ENCODE assay signal across 25 cellular contexts in the genomic region with DNA sequence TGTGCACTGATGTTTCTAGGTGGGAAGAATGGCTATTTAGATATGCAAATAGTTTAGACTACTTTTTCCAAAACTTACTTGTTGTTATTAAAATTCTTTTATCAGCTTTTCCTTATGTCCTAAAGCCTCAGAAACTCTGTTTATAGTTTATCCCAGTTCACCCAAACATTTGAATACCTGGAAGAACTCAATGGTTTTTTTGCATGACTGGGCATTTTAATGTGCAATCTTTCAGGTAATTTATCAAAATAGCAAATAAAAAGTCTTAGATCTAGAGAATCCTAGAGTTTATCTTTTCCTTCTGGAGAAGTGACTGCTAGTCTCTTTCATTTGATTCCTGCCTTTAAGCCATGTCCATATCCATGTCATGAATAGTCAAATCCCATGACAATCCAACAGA. TPM values are rescaled to one million over a fixed set of nuclear protein-coding genes. Genes with fewer than 3 reads are reported as not detected.
A peak's percentile ranks its signal among the peaks of the same experiment; 100 is the strongest.
DNase-seq lines count a peak whose midpoint lies in the region; ATAC-seq, FAIRE-seq and TF ChIP-seq lines count a peak whose summit lies in the region.
"Had no signal": no experiment of that assay in that cellular context is flagged by ENCODE, and none has a peak within 500 bp of the region (broad histone marks: within the 10 kb centered on the region; RNA-seq: fewer than 3 reads in every experiment).

No MANE protein-coding gene starts in this region.

- H3K27me3 ChIP-seq in HepG2 (ENCODE audit: control insufficient read depth in 1 of 2, insufficient read depth in 2 of 2, low read length in 2 of 2) = no peaks in the 10 kb centered on the region; a peak in 1 of 5 replicates
- no peaks in the 10 kb centered on the region for H3K27me3 ChIP-seq in right lobe of liver
- H3K27me3 ChIP-seq in MG63 = no peaks in the 10 kb centered on the region; the same call in 1 of the 2 replicates
- H3K27me3 ChIP-seq: BE2C, BLaER1 had no signal

- in situ Hi-C loops in HepG2 (cut with HindIII; ENCODE audit: extremely low pct_ligation_motif_present, low pct_unique_long_range_greater_than_20kb) = no loop called here

- TF ChIP-seq POLR2A in HepG2 (IDR thresholded peaks at IDR 0.05; ENCODE audit: insufficient read depth in 1 of 2, low read depth in 2 of 2, low read length in 2 of 2) (no peak), right lobe of liver (IDR thresholded peaks at IDR 0.05) (no peak)

- CTCF ChIA-PET in HepG2 (lab: Yijun Ruan, JAX; ENCODE audit: low intra/inter-chr PET ratio, low total read pairs) = no interaction called here

- H3K79me2 ChIP-seq in HepG2 (ENCODE audit: insufficient read depth, low read length) = no peaks in the 10 kb centered on the region

- H3K36me3 ChIP-seq in HepG2 (replicated peaks in 1 of 2; ENCODE audit: control insufficient read depth in 1 of 2, insufficient read depth in 2 of 2, low read length in 2 of 2) (no peaks in the 10 kb centered on the region), right lobe of liver (no peaks in the 10 kb centered on the region), MG63 (no peaks in the 10 kb centered on the region)
- H3K36me3 ChIP-seq: BE2C, BLaER1 had no signal

- H2AFZ ChIP-seq in HepG2 (ENCODE audit: low read length) = no peak overlapping the region

- H3K9me3 ChIP-seq in HepG2 (ENCODE audit: low read length) = no peaks in the 10 kb centered on the region
- H3K9me3 ChIP-seq in right lobe of liver = no peaks in the 10 kb centered on the region
- H3K9me3 ChIP-seq in MG63 = no peaks in the 10 kb centered on the region
- H3K9me3 ChIP-seq: BE2C, BLaER1 had no signal

- intact Hi-C loops in HepG2 (cut with micrococcal nuclease; ENCODE audit: unreplicated experiment) = no loop called here
- intact Hi-C loops in right lobe of liver (cut with DNase I) = no loop called here

- POLR2A ChIA-PET in HepG2 (lab: Yijun Ruan, JAX) = no interaction called here

- no peak for FAIRE-seq in HepG2 (lab: Jason Lieb, UNC)
- FAIRE-seq: GM12878, GM12892, GM18507 had no signal

- BruUV-seq in HepG2 (replicated peaks; lab: Mats Ljungman, UMichigan) = no TSS peak

- no peaks in the 10 kb centered on the region for H4K20me1 ChIP-seq in HepG2 (ENCODE audit: insufficient read depth, low read length)
- H4K20me1 ChIP-seq: BLaER1 had no signal

- DNase-seq in HepG2 (ENCODE audit: low spot score) (no peak), right lobe of liver (no peak), NCI-H1048 (lab: John Stamatoyannopoulos, UW) (peak; percentile 42), MG63 (no peak), T1000 (lab: John Stamatoyannopoulos, UW) (no peak)
- DNase-seq: ACHN; BE2C; C1 segment of cervical spinal cord; CD4-positive, alpha-beta memory T cell; CD4-positive, CD25-positive, alpha-beta regulatory T cell; CD8-positive, alpha-beta memory T cell; COR-L47; DMS 273 treated with DMSO at 0.1 percent for 48 hours; DMS153; DMS53; DMS79; DND-41; EL; GDM1 had no signal

- peaks cover 13% of the 10 kb centered on the region for H3K4me1 ChIP-seq in HepG2 (ENCODE audit: insufficient read depth, low read length)
- H3K4me1 ChIP-seq in right lobe of liver = no peaks in the 10 kb centered on the region
- H3K4me1 ChIP-seq: BLaER1 had no signal

- H3K4me2 ChIP-seq in HepG2 (ENCODE audit: low read depth, low read length) = no peak overlapping the region
- H3K4me2 ChIP-seq: BLaER1 had no signal

- ATAC-seq in HepG2 (no peak), right lobe of liver (no peak)
- ATAC-seq: GM12878 had no signal

- TF ChIP-seq CTCF in HepG2 (CRISPR knock-in tag; IDR thresholded peaks at IDR 0.05) (no peak), right lobe of liver (IDR thresholded peaks at IDR 0.05) (no peak)

- H3K27ac ChIP-seq in HepG2 (ENCODE audit: extremely low read length, insufficient read depth, low read length) (no peak overlapping the region), right lobe of liver (no peak overlapping the region)
- H3K27ac ChIP-seq: 22Rv1, BLaER1 had no signal

- no peak for TF ChIP-seq RAD21 in HepG2 (CRISPR knock-in tag; IDR thresholded peaks at IDR 0.05)

- no peak overlapping the region for H3K9ac ChIP-seq in HepG2 (ENCODE audit: insufficient read depth, low read depth, low read length)
- H3K9ac ChIP-seq: BLaER1 had no signal

- TF ChIP-seq EP300 in HepG2 (IDR thresholded peaks at IDR 0.05; ENCODE audit: low read depth in 2 of 2, low read length in 2 of 2) = no peak
- no peak for TF ChIP-seq EP300 in HepG2 (CRISPR knock-in tag; IDR thresholded peaks at IDR 0.05; ENCODE audit: borderline replicate concordance)

- no peak overlapping the region for H3K4me3 ChIP-seq in HepG2 (replicated peaks in 1 of 3; ENCODE audit: insufficient read depth in 1 of 3, low read depth in 2 of 3, low read length in 3 of 3)
- no peak overlapping the region for H3K4me3 ChIP-seq in right lobe of liver
- no peak overlapping the region for H3K4me3 ChIP-seq in MG63
- H3K4me3 ChIP-seq: BLaER1, GM12878 had no signal

TF ChIP-seq in HepG2, 621 proteins besides CTCF, POLR2A, EP300 and RAD21:
- TF ChIP-seq ZNF350 (CRISPR knock-in tag; IDR thresholded peaks at IDR 0.05; ENCODE audit: borderline replicate concordance, low read depth) (no peak), NFE2L2 (IDR thresholded peaks at IDR 0.05; ENCODE audit: low read length) (peak; percentile 80), GATA4 (IDR thresholded peaks at IDR 0.05; ENCODE audit: borderline replicate concordance, low read depth) (no peak), MAFF (IDR thresholded peaks at IDR 0.05; ENCODE audit: low read depth, low read length) (peak; percentile 29; the same call in 1 of the 2 replicates), TOE1 (CRISPR knock-in tag; IDR thresholded peaks at IDR 0.05) (no peak), FOXA3 (CRISPR knock-in tag; IDR thresholded peaks at IDR 0.05) (no peak), MAFK (conservative IDR thresholded peaks at IDR 0.05 in 1 of 2, IDR thresholded peaks at IDR 0.05 in 1 of 2; ENCODE audit: low read length in 2 of 2) (peak; percentile 42 to 45; a peak in 3 of 4 replicates)
TF ChIP-seq in HepG2: peak in this region for 3.

RNA-seq across cellular contexts. Expression of a gene that starts 9.6 kb away (rescaled TPM):
- total RNA-seq in HepG2 (2016; rRNA removed; fragmentation: Illumina TruSeq; extraction: Trizol) (0.04 TPM in 1 of 2 replicates, not detected in the other), right lobe of liver (under 1 TPM in 4 of 6 experiments, not detected in 2; under 0.01 to 0.26 (median 0.09) TPM)
- total RNA-seq in HepG2 (2016; cell fraction: cytosol; rRNA removed; fragmentation: Illumina TruSeq; extraction: Trizol; ENCODE audit: low read depth) = not detected in 2 replicates
- not detected in 2 replicates for total RNA-seq in HepG2 (2016; cell fraction: insoluble cytoplasmic fraction; rRNA removed; fragmentation: Illumina TruSeq; extraction: Trizol)
- 0.03 TPM in 1 of 2 replicates, not detected in the other for total RNA-seq in HepG2 (2016; cell fraction: membrane; rRNA removed; fragmentation: Illumina TruSeq; extraction: Trizol)
- not detected in 2 replicates for total RNA-seq in HepG2 (2016; cell fraction: nucleus; rRNA removed; fragmentation: Illumina TruSeq; extraction: Trizol)
- not detected in 2 replicates for polyA plus RNA-seq in HepG2 (2011; rRNA removed)
- 0.01 and 0.03 TPM in 2 replicates for polyA plus RNA-seq in HepG2 (2011; cell fraction: cytosol; rRNA removed)
- 0.02 and 0.06 TPM in 2 replicates for polyA plus RNA-seq in HepG2 (2011; cell fraction: nucleus; rRNA removed)
- polyA plus RNA-seq in HepG2 (2012) = not detected in 2 replicates
- polyA plus RNA-seq in HepG2 (2016; cell fraction: cytosol; fragmentation: Illumina TruSeq; extraction: Trizol; ENCODE audit: low read depth) = not detected in 2 replicates
- not detected in 2 replicates for polyA plus RNA-seq in HepG2 (2016; cell fraction: insoluble cytoplasmic fraction; fragmentation: Illumina TruSeq; extraction: Trizol; ENCODE audit: low read depth)
- not detected in 2 replicates for polyA plus RNA-seq in HepG2 (2016; cell fraction: membrane; fragmentation: Illumina TruSeq; extraction: Trizol; ENCODE audit: low read depth)
- 0.07 TPM in 1 of 2 replicates, not detected in the other for polyA plus RNA-seq in HepG2 (2016; cell fraction: nucleus; fragmentation: Illumina TruSeq; extraction: Trizol; ENCODE audit: insufficient read depth, low read depth)
- polyA minus RNA-seq in HepG2 (2011; rRNA and poly(A)+ RNA removed; ENCODE audit: low replicate concordance) = 0.12 TPM in 1 of 2 replicates, not detected in the other
- not detected in 2 replicates for polyA minus RNA-seq in HepG2 (2011; cell fraction: cytosol; rRNA and poly(A)+ RNA removed)
- polyA minus RNA-seq in HepG2 (2011; cell fraction: nucleus; rRNA and poly(A)+ RNA removed) = 0.12 TPM in 1 of 2 replicates, not detected in the other
- 1.1 and 1.2 TPM in 2 replicates for total RNA-seq in MG63 (2014; rRNA removed; shearing (Covaris generic); ENCODE audit: low replicate concordance)
- polyA plus RNA-seq: CD14-positive monocyte; CD8-positive, alpha-beta memory T cell had no signal
